ENCODE assay signal across 20 cellular contexts in the genomic region with DNA sequence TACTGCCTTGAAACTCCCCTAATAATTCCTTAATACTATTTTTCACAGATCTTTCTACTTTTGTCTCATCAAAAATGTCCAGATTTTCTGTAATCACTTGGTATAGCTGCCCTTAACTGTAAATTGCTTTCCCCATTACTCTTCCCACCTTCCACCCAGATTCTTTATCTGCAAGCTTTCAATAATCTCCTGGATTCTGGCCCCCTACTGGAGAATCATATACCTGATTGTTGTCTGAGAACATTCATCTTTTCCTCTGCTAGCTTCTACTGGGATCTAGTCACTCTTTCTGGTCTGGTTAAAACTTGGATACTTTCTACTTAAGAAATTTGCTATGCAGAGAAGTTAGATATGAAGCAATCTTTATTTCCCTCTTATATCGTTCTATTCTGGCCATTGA.
DNase-seq lines count a peak whose midpoint lies in the region; ATAC-seq and TF ChIP-seq lines count a peak whose summit lies in the region.
"Had no signal": no experiment of that assay in that cellular context is flagged by ENCODE, and none has a peak within 500 bp of the region (broad histone marks: within the 10 kb centered on the region; RNA-seq: fewer than 3 reads in every experiment).

No MANE protein-coding gene starts in this region.

- H3K4me3 ChIP-seq in Caco-2 (ENCODE audit: low read depth, low read length) (no peak overlapping the region), RWPE2 (ENCODE audit: severe bottlenecking) (no peak overlapping the region), kidney epithelial cell (ENCODE audit: low read depth, low read length) (no peak overlapping the region)
- H3K4me3 ChIP-seq in Jurkat, Clone E6-1 (ENCODE audit: low read length), result no peak overlapping the region
- H3K4me3 ChIP-seq: BLaER1, dorsolateral prefrontal cortex, esophagus muscularis mucosa, lung, prostate gland had no signal

- H3K27ac ChIP-seq in RWPE2 (ENCODE audit: poor library complexity, severe bottlenecking), result no peak overlapping the region
- H3K27ac ChIP-seq: BLaER1, dorsolateral prefrontal cortex, esophagus muscularis mucosa, prostate gland, RWPE1 had no signal

- intact Hi-C loops in Caco-2 (cut with micrococcal nuclease; ENCODE audit: unreplicated experiment), result no loop called here

- CTCF ChIA-PET in Caco-2 (lab: Charles Lee), result interaction anchor here (0.8 kb wide), 1 partner anchor 135 kb away, joined by 3 read pairs; no protein-coding TSS in a partner anchor

- H3K9me3 ChIP-seq in Caco-2 (no peaks in the 10 kb centered on the region), RWPE2 (ENCODE audit: severe bottlenecking) (no peaks in the 10 kb centered on the region)
- H3K9me3 ChIP-seq: BLaER1, esophagus muscularis mucosa, prostate gland had no signal

- H3K4me3 Mint-ChIP-seq in Caco-2 (ENCODE audit: unreplicated experiment), result no peak overlapping the region
- no peak overlapping the region for H3K4me3 Mint-ChIP-seq in stimulated activated naive B cell treated with anti-CD40 and anti-IgM and Interleukin-4, amounts not matched to agents 10 μg/mL and 1 μg/mL and 100 μg/mL, for 72 hours
- H3K4me3 Mint-ChIP-seq: activated naive CD8-positive, alpha-beta T cell treated with anti-CD3 and anti-CD28 coated beads, Interleukin-2, amount 10 ng/mL, durations not matched to agents 7 days and 5 days; activated T-helper 1 cell treated with anti-CD3 and anti-CD28 coated beads, Interleukin-12 subunit alpha, Interleukin-12 subunit beta, Interleukin-2, Interleukin-4 antibody, amounts not matched to agents 30 ng/mL and 10 ng/mL and 1 ng/mL, durations not matched to agents 14 hours and 24 hours and 36 hours; naive B cell; T-cell had no signal

- no peaks in the 10 kb centered on the region for H3K4me1 Mint-ChIP-seq in Caco-2 (ENCODE audit: low read depth, unreplicated experiment)
- no peaks in the 10 kb centered on the region for H3K4me1 Mint-ChIP-seq in stimulated activated naive B cell treated with anti-CD40 and anti-IgM and Interleukin-4, amounts not matched to agents 10 μg/mL and 1 μg/mL and 100 μg/mL, for 72 hours
- H3K4me1 Mint-ChIP-seq: activated naive CD8-positive, alpha-beta T cell treated with anti-CD3 and anti-CD28 coated beads, Interleukin-2, amount 10 ng/mL, durations not matched to agents 7 days and 5 days; naive B cell; T-cell had no signal

- no peak overlapping the region for H3K27ac Mint-ChIP-seq in Caco-2 (ENCODE audit: unreplicated experiment)
- no peak overlapping the region for H3K27ac Mint-ChIP-seq in stimulated activated naive B cell treated with anti-CD40 and anti-IgM and Interleukin-4, amounts not matched to agents 10 μg/mL and 1 μg/mL and 100 μg/mL, for 72 hours
- H3K27ac Mint-ChIP-seq: activated naive CD8-positive, alpha-beta T cell treated with anti-CD3 and anti-CD28 coated beads, Interleukin-2, amount 10 ng/mL, durations not matched to agents 7 days and 5 days; activated T-helper 1 cell treated with anti-CD3 and anti-CD28 coated beads, Interleukin-12 subunit alpha, Interleukin-12 subunit beta, Interleukin-2, Interleukin-4 antibody, amounts not matched to agents 30 ng/mL and 10 ng/mL and 1 ng/mL, durations not matched to agents 14 hours and 24 hours and 36 hours; naive B cell; T-cell had no signal

- BruUV-seq in Caco-2 (replicated peaks; lab: Mats Ljungman, UMichigan), result no TSS peak

- DNase-seq in Caco-2 (peak in 1 of 2 experiments; percentile 2), RWPE2 (ENCODE audit: low spot score) (no peak), kidney epithelial cell (ENCODE audit: low read depth) (no peak), NCI-H510A (lab: John Stamatoyannopoulos, UW) (no peak), SKM-1 treated with dmso at 0.1 percent for 144 hours (lab: John Stamatoyannopoulos, UW; ENCODE audit: unreplicated experiment) (no peak)
- DNase-seq in Jurkat, Clone E6-1 (ENCODE audit: low read depth, low spot score), result peak; percentile 0
- no peak for DNase-seq in stimulated activated naive B cell treated with anti-CD40 and anti-IgM and Interleukin-4, amounts not matched to agents 10 μg/mL and 1 μg/mL and 100 μg/mL, for 72 hours
- DNase-seq: activated naive CD8-positive, alpha-beta T cell treated with anti-CD3 and anti-CD28 coated beads, Interleukin-2, amount 10 ng/mL, durations not matched to agents 7 days and 5 days; DMS79; dorsolateral prefrontal cortex; naive B cell; NCI-H2081; T-cell had no signal

- H3K27me3 Mint-ChIP-seq in Caco-2 (ENCODE audit: insufficient read depth, unreplicated experiment), result no peaks in the 10 kb centered on the region
- no peaks in the 10 kb centered on the region for H3K27me3 Mint-ChIP-seq in stimulated activated naive B cell treated with anti-CD40 and anti-IgM and Interleukin-4, amounts not matched to agents 10 μg/mL and 1 μg/mL and 100 μg/mL, for 72 hours
- H3K27me3 Mint-ChIP-seq: activated naive CD8-positive, alpha-beta T cell treated with anti-CD3 and anti-CD28 coated beads, Interleukin-2, amount 10 ng/mL, durations not matched to agents 7 days and 5 days; naive B cell had no signal

- no peaks in the 10 kb centered on the region for H3K36me3 ChIP-seq in Caco-2 (ENCODE audit: control insufficient read depth, insufficient read depth, low read length)
- H3K36me3 ChIP-seq in RWPE2 (ENCODE audit: low read depth), result no peaks in the 10 kb centered on the region
- H3K36me3 ChIP-seq in kidney epithelial cell (ENCODE audit: control insufficient read depth, insufficient read depth, low read length), result no peaks in the 10 kb centered on the region
- H3K36me3 ChIP-seq: BLaER1, esophagus muscularis mucosa, prostate gland had no signal

- H3K27me3 ChIP-seq in Caco-2 (replicated peaks; ENCODE audit: control insufficient read depth, insufficient read depth, low read length), result no peaks in the 10 kb centered on the region
- no peaks in the 10 kb centered on the region for H3K27me3 ChIP-seq in RWPE2 (ENCODE audit: insufficient read depth, poor library complexity, severe bottlenecking)
- H3K27me3 ChIP-seq in kidney epithelial cell (ENCODE audit: control insufficient read depth, insufficient read depth, low read length), result no peaks in the 10 kb centered on the region
- H3K27me3 ChIP-seq: esophagus muscularis mucosa had no signal

- TF ChIP-seq CTCF in Caco-2 (IDR thresholded peaks at IDR 0.05; ENCODE audit: insufficient read depth in 1 of 2, low read depth in 1 of 2, low read length in 1 of 2, severe bottlenecking in 1 of 2, unreplicated experiment in 1 of 2) (peak; percentile 27 to 33), RWPE2 (IDR thresholded peaks at IDR 0.05; ENCODE audit: poor library complexity, severe bottlenecking) (peak; percentile 27), kidney epithelial cell (IDR thresholded peaks at IDR 0.05; ENCODE audit: insufficient read depth, low read length, poor library complexity, severe bottlenecking) (peak; percentile 42)

- no peaks in the 10 kb centered on the region for H3K9me3 Mint-ChIP-seq in Caco-2 (ENCODE audit: unreplicated experiment)
- H3K9me3 Mint-ChIP-seq in stimulated activated naive B cell treated with anti-CD40 and anti-IgM and Interleukin-4, amounts not matched to agents 10 μg/mL and 1 μg/mL and 100 μg/mL, for 72 hours, result peaks cover 2 to 4% of the 10 kb centered on the region in 2 donors
- H3K9me3 Mint-ChIP-seq: activated naive CD8-positive, alpha-beta T cell treated with anti-CD3 and anti-CD28 coated beads, Interleukin-2, amount 10 ng/mL, durations not matched to agents 7 days and 5 days; activated T-helper 1 cell treated with anti-CD3 and anti-CD28 coated beads, Interleukin-12 subunit alpha, Interleukin-12 subunit beta, Interleukin-2, Interleukin-4 antibody, amounts not matched to agents 30 ng/mL and 10 ng/mL and 1 ng/mL, durations not matched to agents 14 hours and 24 hours and 36 hours had no signal

- POLR2A ChIA-PET in Caco-2 (lab: Charles Lee), result no interaction called here

- no peaks in the 10 kb centered on the region for H3K4me1 ChIP-seq in Caco-2
- no peaks in the 10 kb centered on the region for H3K4me1 ChIP-seq in RWPE2 (ENCODE audit: insufficient read depth, poor library complexity, severe bottlenecking)
- H3K4me1 ChIP-seq: BLaER1, esophagus muscularis mucosa, prostate gland had no signal

- no peak for ATAC-seq in RWPE2 (ENCODE audit: low read depth)
- no peak for ATAC-seq in stimulated activated naive B cell treated with anti-CD40 and anti-IgM and Interleukin-4, amounts not matched to agents 10 μg/mL and 1 μg/mL and 100 μg/mL, for 72 hours (replicated peaks)
- ATAC-seq in HG03442 (IDR thresholded peaks at IDR 0.05; ENCODE audit: unreplicated experiment), result no peak
- ATAC-seq: T-cell had no signal

- no peaks in the 10 kb centered on the region for H3K36me3 Mint-ChIP-seq in Caco-2 (ENCODE audit: insufficient read depth, unreplicated experiment)
- H3K36me3 Mint-ChIP-seq in stimulated activated naive B cell treated with anti-CD40 and anti-IgM and Interleukin-4, amounts not matched to agents 10 μg/mL and 1 μg/mL and 100 μg/mL, for 72 hours, result no peaks in the 10 kb centered on the region
- H3K36me3 Mint-ChIP-seq: activated naive CD8-positive, alpha-beta T cell treated with anti-CD3 and anti-CD28 coated beads, Interleukin-2, amount 10 ng/mL, durations not matched to agents 7 days and 5 days; naive B cell; T-cell had no signal
